ENCODE assay signal across 26 cellular contexts in genomic region chr6:98530732-98531131, GRCh38.
"Had no signal": no experiment of that assay in that cellular context is flagged by ENCODE, and none has a peak within 500 bp of the region (broad histone marks: within the 10 kb centered on the region; RNA-seq: fewer than 3 reads in every experiment).

No MANE protein-coding gene starts in this region.

- H3K4me2 ChIP-seq: hepatocyte had no signal

- H3K4me3 Mint-ChIP-seq: memory B cell; naive thymus-derived CD4-positive, alpha-beta T cell; natural killer cell treated with Interleukin-12 subunit alpha and Interleukin-12 subunit beta and Interleukin-15 and Interleukin-18, amount 100 ng/mL, for 72 hours; stimulated activated naive B cell treated with anti-CD40 and anti-IgM and Interleukin-4, amounts not matched to agents 10 μg/mL and 1 μg/mL and 100 μg/mL, for 72 hours had no signal

- DNase-seq: islet precursor cell; left ventricle myocardium inferior; midbrain; mucosa of descending colon; naive thymus-derived CD4-positive, alpha-beta T cell; pancreas; psoas muscle; right lobe of liver; stimulated activated CD4-positive, alpha-beta T cell treated with anti-CD3 and anti-CD28 coated beads, Interleukin-12 subunit alpha, Interleukin-12 subunit beta, amount 100 ng/mL, for 4 hours; stimulated activated CD4-positive, alpha-beta T cell treated with anti-CD3 and anti-CD28 coated beads, Interleukin-15, amount 100 ng/mL, for 24 hours; stimulated activated CD4-positive, alpha-beta T cell treated with anti-CD3 and anti-CD28 coated beads, Interleukin-2, amount 100 ng/mL, for 24 hours; stimulated activated CD4-positive, alpha-beta T cell treated with anti-CD3 and anti-CD28 coated beads, Interleukin-4, amount 100 ng/mL, for 1 hour; stimulated activated naive B cell treated with anti-CD40 and anti-IgM and Interleukin-4, amounts not matched to agents 10 μg/mL and 1 μg/mL and 100 μg/mL, for 72 hours; stimulated activated naive CD8-positive, alpha-beta T cell treated with anti-CD3 and anti-CD28 coated beads, Interleukin-15, Interleukin-2, amounts not matched to agents 100 U/mL and 50 U/mL, for 24 hours; stomach; testis; thyroid gland; transverse colon had no signal

- H3K27me3 ChIP-seq: hepatocyte, pancreas, right atrium auricular region, right lobe of liver, stomach, testis, thyroid gland, transverse colon, upper lobe of left lung, vagina had no signal

- H3K4me1 ChIP-seq: left ventricle myocardium inferior, pancreas, psoas muscle, right atrium auricular region, right lobe of liver, stomach, testis, thyroid gland, transverse colon, upper lobe of left lung, vagina had no signal

- H3K27me3 Mint-ChIP-seq: memory B cell; naive thymus-derived CD4-positive, alpha-beta T cell; natural killer cell treated with Interleukin-12 subunit alpha and Interleukin-12 subunit beta and Interleukin-15 and Interleukin-18, amount 100 ng/mL, for 72 hours; stimulated activated naive B cell treated with anti-CD40 and anti-IgM and Interleukin-4, amounts not matched to agents 10 μg/mL and 1 μg/mL and 100 μg/mL, for 72 hours had no signal

- H3K79me2 ChIP-seq: hepatocyte had no signal

- H3K36me3 ChIP-seq: left ventricle myocardium inferior, pancreas, right atrium auricular region, right lobe of liver, stomach, thyroid gland, transverse colon, upper lobe of left lung, vagina had no signal

- H3K4me1 Mint-ChIP-seq: memory B cell; naive thymus-derived CD4-positive, alpha-beta T cell; stimulated activated naive B cell treated with anti-CD40 and anti-IgM and Interleukin-4, amounts not matched to agents 10 μg/mL and 1 μg/mL and 100 μg/mL, for 72 hours had no signal

- H3K27ac Mint-ChIP-seq: memory B cell; naive thymus-derived CD4-positive, alpha-beta T cell; natural killer cell treated with Interleukin-12 subunit alpha and Interleukin-12 subunit beta and Interleukin-15 and Interleukin-18, amount 100 ng/mL, for 72 hours; stimulated activated naive B cell treated with anti-CD40 and anti-IgM and Interleukin-4, amounts not matched to agents 10 μg/mL and 1 μg/mL and 100 μg/mL, for 72 hours had no signal

- ATAC-seq: mucosa of descending colon; naive thymus-derived CD4-positive, alpha-beta T cell; natural killer cell treated with Interleukin-12 subunit alpha and Interleukin-12 subunit beta and Interleukin-15 and Interleukin-18, amount 100 ng/mL, for 72 hours; pancreas; psoas muscle; right lobe of liver; stimulated activated naive B cell treated with anti-CD40 and anti-IgM and Interleukin-4, amounts not matched to agents 10 μg/mL and 1 μg/mL and 100 μg/mL, for 72 hours; stimulated activated naive CD8-positive, alpha-beta T cell treated with anti-CD3 and anti-CD28 coated beads, Interleukin-15, Interleukin-2, amounts not matched to agents 100 U/mL and 50 U/mL, for 24 hours had no signal

- H3K4me3 ChIP-seq: hepatocyte, left ventricle myocardium inferior, lung, mucosa of descending colon, pancreas, psoas muscle, right atrium auricular region, right lobe of liver, skin epidermis, stomach, testis, thyroid gland, transverse colon, upper lobe of left lung, vagina had no signal

- H3K36me3 Mint-ChIP-seq: memory B cell; naive thymus-derived CD4-positive, alpha-beta T cell; natural killer cell treated with Interleukin-12 subunit alpha and Interleukin-12 subunit beta and Interleukin-15 and Interleukin-18, amount 100 ng/mL, for 72 hours; stimulated activated naive B cell treated with anti-CD40 and anti-IgM and Interleukin-4, amounts not matched to agents 10 μg/mL and 1 μg/mL and 100 μg/mL, for 72 hours had no signal

- H3K9me3 ChIP-seq: mucosa of descending colon, pancreas, psoas muscle, right atrium auricular region, right lobe of liver, testis, thyroid gland, transverse colon, upper lobe of left lung, vagina had no signal

- H2AFZ ChIP-seq: hepatocyte had no signal

- H3K27ac ChIP-seq: hepatocyte, left ventricle myocardium inferior, pancreas, psoas muscle, right atrium auricular region, right lobe of liver, stomach, testis, thyroid gland, transverse colon, upper lobe of left lung, vagina had no signal
